8 cellular contexts compared by ENCODE assay signal in genomic region chr10:102120142-102120986, GRCh38. TPM values are rescaled to one million over a fixed set of nuclear protein-coding genes. Genes with fewer than 3 reads are reported as not detected.
DNase-seq lines count a peak whose midpoint lies in the region; TF ChIP-seq lines count a peak whose summit lies in the region.

TSS of gene LDB1 (minus strand) at chr10:102120368. CDS start at chr10:102120110, 258 bp downstream.

- H3K36me3 ChIP-seq in GM23248 (ENCODE audit: low read depth) (no peaks in the 10 kb centered on the region), osteoblast (ENCODE audit: insufficient read depth, low read length) (no peaks in the 10 kb centered on the region)

- H3K27ac Mint-ChIP-seq in type B pancreatic cell, result peak within 1 kb of the TSS; percentile 87

- peak within 1 kb of the TSS; percentile 79 for H2AFZ ChIP-seq in GM23248
- peak within 1 kb of the TSS; percentile 80 for H2AFZ ChIP-seq in osteoblast (ENCODE audit: low read length)

- H3K9ac ChIP-seq in GM23248, result peak within 1 kb of the TSS; percentile 92

- peak within 1 kb of the TSS; percentile 87 for H3K27ac ChIP-seq in GM23248
- H3K27ac ChIP-seq in osteoblast (ENCODE audit: low read depth, low read length), result peak within 1 kb of the TSS; percentile 63

- TF ChIP-seq CTCF in LNCaP clone FGC (IDR thresholded peaks at IDR 0.05; ENCODE audit: control insufficient read depth, extremely low read depth, insufficient read depth) (no peak), osteoblast (IDR thresholded peaks at IDR 0.05; ENCODE audit: extremely low read depth, low read depth, low read length) (no peak), type B pancreatic cell (conservative IDR thresholded peaks at IDR 0.05) (no peak)

- H3K4me3 Mint-ChIP-seq in type B pancreatic cell, result peak within 1 kb of the TSS; percentile 93

- in situ Hi-C loops in GM23248 (cut with MboI), result no loop called here

- H4K20me1 ChIP-seq in GM23248 (ENCODE audit: insufficient read depth) (no peaks in the 10 kb centered on the region), osteoblast (ENCODE audit: insufficient read depth, low read length) (peaks cover 2% of the 10 kb centered on the region)

- DNase-seq in Daoy (ENCODE audit: low read depth) (peak; percentile 70), GM23248 (peak; percentile 84), LNCaP clone FGC (ENCODE audit: low read depth) (no peak), SKM-1 treated with dmso at 0.1 percent for 144 hours (lab: John Stamatoyannopoulos, UW; ENCODE audit: unreplicated experiment) (peak; percentile 80), head of caudate nucleus (peak; percentile 66 to 94 (median 86)), osteoblast (ENCODE audit: insufficient read length, low spot score, missing footprints) (peak; percentile 95), type B pancreatic cell (ENCODE audit: extremely low spot score, unreplicated experiment) (peak; percentile 85)
- peak; percentile 42 for DNase-seq in activated naive CD8-positive, alpha-beta T cell treated with anti-CD3 and anti-CD28 coated beads, Interleukin-2, amount 50 U/mL, for 16 hours (ENCODE audit: low read depth, low spot score)

- peak within 1 kb of the TSS; percentile 91 for H3K4me3 ChIP-seq in GM23248
- H3K4me3 ChIP-seq in LNCaP clone FGC (ENCODE audit: low read depth, low read length), result peak within 1 kb of the TSS; percentile 96
- H3K4me3 ChIP-seq in osteoblast (ENCODE audit: insufficient read depth, low read length), result peak within 1 kb of the TSS; percentile 91

- no peaks in the 10 kb centered on the region for H3K9me3 Mint-ChIP-seq in type B pancreatic cell

- intact Hi-C loops in head of caudate nucleus (cut with DNase I), result no loop called here

- peaks cover 53% of the 10 kb centered on the region for H3K4me1 Mint-ChIP-seq in type B pancreatic cell (ENCODE audit: unreplicated experiment)

- H3K4me2 ChIP-seq in GM23248 (ENCODE audit: unreplicated experiment) (peak within 1 kb of the TSS; percentile 98), osteoblast (ENCODE audit: insufficient read depth, low read length) (peak within 1 kb of the TSS; percentile 96)

- peaks cover 27% of the 10 kb centered on the region for H3F3A ChIP-seq in GM23248 (ENCODE audit: insufficient read depth)

- peaks cover 47% of the 10 kb centered on the region for H3K4me1 ChIP-seq in GM23248 (ENCODE audit: insufficient read depth)
- peaks cover 53% of the 10 kb centered on the region for H3K4me1 ChIP-seq in osteoblast (ENCODE audit: insufficient read depth, low read length)

- WGBS in GM23248 (ENCODE audit: low coverage in 1 of 2, low lambda C conversion rate in 2 of 2, missing lambda C conversion rate in 2 of 2), 2 experiments, result 1 to 2% methylated on average over 64 to 100 of the region's 104 CpGs

- H3K9me2 ChIP-seq in GM23248 (ENCODE audit: insufficient read depth), result no peaks in the 10 kb centered on the region

- H3K9me3 ChIP-seq in GM23248 (ENCODE audit: low read depth) (no peaks in the 10 kb centered on the region), osteoblast (ENCODE audit: low read depth, low read length) (no peaks in the 10 kb centered on the region)

- no peaks in the 10 kb centered on the region for H3K27me3 Mint-ChIP-seq in type B pancreatic cell

- no peaks in the 10 kb centered on the region for H3K36me3 Mint-ChIP-seq in type B pancreatic cell

- H3K27me3 ChIP-seq in GM23248 (replicated peaks; ENCODE audit: insufficient read depth), result no peaks in the 10 kb centered on the region
- no peaks in the 10 kb centered on the region for H3K27me3 ChIP-seq in osteoblast (ENCODE audit: insufficient read depth, low read length)

- H3K79me2 ChIP-seq in GM23248 (ENCODE audit: insufficient read depth) (peaks cover 45% of the 10 kb centered on the region), osteoblast (ENCODE audit: insufficient read depth, low read length) (peaks cover 40% of the 10 kb centered on the region)

RNA-seq across cellular contexts. Expression of gene LDB1, which starts in this region (rescaled TPM):
- 18.9 and 20.6 TPM in 2 replicates for total RNA-seq in Daoy (2014; rRNA removed; shearing (Covaris generic))
- 28.1 and 30.5 TPM in 2 replicates for total RNA-seq in GM23248 (2014; rRNA removed; shearing (Covaris generic))
- polyA plus RNA-seq in GM23248 (2016; fragmentation: Nextera tagmentation; extraction: Ambion mirVana), result 4.8 and 5.0 TPM in 2 replicates
- 62.2 and 63.6 TPM in 2 replicates for total RNA-seq in osteoblast
- total RNA-seq in type B pancreatic cell (ENCODE audit: low replicate concordance), result 80.8 and 115 TPM in 2 replicates
